7 cellular contexts compared by ENCODE assay signal in genomic region chr6:36545767-36546663, GRCh38. TPM values are rescaled to one million over a fixed set of nuclear protein-coding genes. Genes with fewer than 3 reads are reported as not detected.
DNase-seq lines count a peak whose midpoint lies in the region; ATAC-seq and TF ChIP-seq lines count a peak whose summit lies in the region.

No MANE protein-coding gene starts in this region.

- peaks cover 64% of the 10 kb centered on the region for H3K4me1 Mint-ChIP-seq in activated naive CD4-positive, alpha-beta T cell treated with anti-CD3 and anti-CD28 coated beads, Interleukin-2, amount 50 U/mL, for 24 hours

- H3K27me3 ChIP-seq in ovary = no peaks in the 10 kb centered on the region

- H3K27me3 Mint-ChIP-seq in activated naive CD4-positive, alpha-beta T cell treated with anti-CD3 and anti-CD28 coated beads, Interleukin-2, amount 50 U/mL, for 24 hours = no peaks in the 10 kb centered on the region

- peaks cover 9% of the 10 kb centered on the region for H3K4me1 ChIP-seq in ovary (ENCODE audit: insufficient read depth)

- DNase-seq in NB4 (ENCODE audit: low read depth) (peak; percentile 55), Right ventricle myocardium superior (no peak), ovary (peak in 2 of 5 donors; percentile 14 to 25), kidney tubule cell (ENCODE audit: low spot score) (no peak), NCI-H187 treated with DMSO at 0.1 percent for 48 hours (lab: John Stamatoyannopoulos, UW) (no peak)

- ATAC-seq in Right ventricle myocardium superior (ENCODE audit: poor library complexity) = peak; percentile 18

- peak overlapping the region; percentile 95 for H3K4me3 Mint-ChIP-seq in activated naive CD4-positive, alpha-beta T cell treated with anti-CD3 and anti-CD28 coated beads, Interleukin-2, amount 50 U/mL, for 24 hours

- peaks cover 2% of the 10 kb centered on the region for H3K36me3 Mint-ChIP-seq in activated naive CD4-positive, alpha-beta T cell treated with anti-CD3 and anti-CD28 coated beads, Interleukin-2, amount 50 U/mL, for 24 hours

- intact Hi-C loops in Right ventricle myocardium superior (cut with DNase I) = loop anchor here (5.0 kb wide), 1 partner anchor 46 kb away; the partner anchor contains the start of gene SRSF3
- intact Hi-C loops in ovary (cut with DNase I) = loop anchor here in 3 of 4 donors (5.0 to 10.0 kb wide), 3 partner anchors 46 to 104 kb away; partner anchors contain the start of genes KCTD20 (in 2 of the 3), PXT1 (in 2 of the 3) and SRSF3 (in 2 of the 3)

- H3K9me3 Mint-ChIP-seq in activated naive CD4-positive, alpha-beta T cell treated with anti-CD3 and anti-CD28 coated beads, Interleukin-2, amount 50 U/mL, for 24 hours = no peaks in the 10 kb centered on the region

- no peaks in the 10 kb centered on the region for H3K9me3 ChIP-seq in ovary

- TF ChIP-seq POLR2A in NB4 (IDR thresholded peaks at IDR 0.05; ENCODE audit: extremely low read depth, insufficient read length) (no peak), ovary (IDR thresholded peaks at IDR 0.05) (no peak)

- 4 to 7% (median 6%) methylated on average over 13 of the region's 13 CpGs for WGBS in ovary, 3 donors

- peak overlapping the region; percentile 97 for H3K4me3 ChIP-seq in GM08714 (ENCODE audit: low read length)
- peak overlapping the region; percentile 94 for H3K4me3 ChIP-seq in NB4 (ENCODE audit: low read depth, low read length)
- peak overlapping the region; percentile 93 for H3K4me3 ChIP-seq in ovary

- peak overlapping the region; percentile 99 for H3K27ac Mint-ChIP-seq in activated naive CD4-positive, alpha-beta T cell treated with anti-CD3 and anti-CD28 coated beads, Interleukin-2, amount 50 U/mL, for 24 hours

- H3K27ac ChIP-seq in ovary = peak overlapping the region; percentile 85 to 90

- no peak for TF ChIP-seq EP300 in ovary (IDR thresholded peaks at IDR 0.05)

- no peaks in the 10 kb centered on the region for H3K36me3 ChIP-seq in ovary

- TF ChIP-seq CTCF in NB4 (IDR thresholded peaks at IDR 0.05; ENCODE audit: low read depth, low read length) (no peak), ovary (IDR thresholded peaks at IDR 0.05) (no peak)

RNA-seq across cellular contexts. Expression of gene STK38, which starts 1.3 kb away (rescaled TPM):
- total RNA-seq in Right ventricle myocardium superior (21.2 TPM), ovary (10 to 100 TPM in 6 of 7 donors, 1 to 10 TPM in 1; 8.9 to 24.2 (median 15.5) TPM)
- 10 to 100 TPM in 1 of 2 donors, 1 to 10 TPM in 1; 9.0 to 35.4 TPM for polyA plus RNA-seq in ovary

RNA-seq across cellular contexts. Expression of gene SRSF3, which starts 48.1 kb away (rescaled TPM):
- total RNA-seq in Right ventricle myocardium superior = 122 TPM
- total RNA-seq in ovary = 100 to 1,000 TPM; 146 to 345 (median 280) TPM
- polyA plus RNA-seq in ovary = 100 to 1,000 TPM; 244 to 267 TPM
